In the genomic region with DNA sequence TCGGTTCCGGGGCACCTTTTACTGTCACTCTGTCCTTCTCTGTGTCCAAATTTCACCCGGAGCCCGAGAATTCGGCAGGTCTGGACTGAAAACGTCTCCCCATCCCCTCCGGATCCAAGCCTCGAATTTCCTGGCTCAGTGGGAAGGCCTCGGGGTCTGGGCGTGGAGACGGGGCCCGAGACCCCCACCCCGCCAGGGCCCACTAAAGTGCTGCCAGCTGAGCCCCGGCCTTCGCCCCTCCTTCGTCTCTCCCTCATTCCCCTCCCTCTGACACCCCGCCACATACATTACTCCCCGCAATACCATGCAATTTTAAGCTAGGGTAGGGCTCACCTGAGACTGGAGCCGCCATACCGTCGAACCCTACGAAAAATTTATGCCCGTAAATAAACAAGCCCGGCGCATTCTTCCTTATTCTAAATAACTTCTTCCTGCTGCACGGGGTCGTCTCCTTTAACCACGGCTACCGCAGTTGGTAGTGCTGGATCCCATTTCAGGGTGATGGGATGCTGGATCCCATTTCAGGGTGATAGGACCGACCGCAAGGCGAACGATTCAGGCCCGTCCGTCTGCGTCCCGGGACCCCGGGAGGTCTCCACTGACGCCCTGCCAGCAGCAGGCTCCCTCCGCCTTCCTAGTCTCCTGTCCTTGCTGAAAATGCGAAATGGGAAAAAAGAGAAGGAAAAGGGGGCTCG, we compare ENCODE assay signal across 8 cellular contexts. TPM values are rescaled to one million over a fixed set of nuclear protein-coding genes. Genes with fewer than 3 reads are reported as not detected.
DNase-seq lines count a peak whose midpoint lies in the region; ATAC-seq and TF ChIP-seq lines count a peak whose summit lies in the region.

No MANE protein-coding gene starts in this region.

- POLR2A ChIA-PET in SK-N-SH (lab: Yijun Ruan, JAX), result interaction anchor here (0.6 to 0.7 kb wide), 2 partner anchors 25 to 35 kb away, joined by 3 read pairs; no protein-coding TSS in a partner anchor

- H3K4me3 ChIP-seq in GM12865 (ENCODE audit: low read depth, low read length) (peak overlapping the region; percentile 59), SK-N-SH (ENCODE audit: low read depth in 2 of 2, low read length in 1 of 2) (peak overlapping the region; percentile 52 to 66), epithelial cell of proximal tubule (ENCODE audit: low read depth, low read length) (peak overlapping the region; percentile 66)

- peak overlapping the region; percentile 69 for H3K27ac Mint-ChIP-seq in progenitor cell of endocrine pancreas

- no peaks in the 10 kb centered on the region for H3K9me3 ChIP-seq in SK-N-SH

- H3K27ac ChIP-seq in SK-N-SH (ENCODE audit: low read depth in 2 of 2, low read length in 1 of 2), result no peak overlapping the region

- no peak for TF ChIP-seq CTCF in GM12865 (IDR thresholded peaks at IDR 0.05; ENCODE audit: insufficient read depth, low read depth, low read length, missing control alignments)
- no peak for TF ChIP-seq CTCF in SK-N-SH (IDR thresholded peaks at IDR 0.05)
- no peak for TF ChIP-seq CTCF in epithelial cell of proximal tubule (conservative IDR thresholded peaks at IDR 0.05; ENCODE audit: low read depth, low read length)
- TF ChIP-seq CTCF in progenitor cell of endocrine pancreas (IDR thresholded peaks at IDR 0.05; ENCODE audit: unreplicated experiment), result no peak

- whole genome bisulfite sequencing in SK-N-SH (ENCODE audit: low lambda C conversion rate), result 2% methylated on average over 30 of the region's 42 CpGs

- peaks cover 0 to 12% of the 10 kb centered on the region in 2 experiments; a peak in 2 of 4 replicates for H3K4me1 ChIP-seq in SK-N-SH (ENCODE audit: control insufficient read depth in 1 of 2, insufficient read depth in 2 of 2, low read depth in 1 of 2, low read length in 1 of 2)

- H3K4me2 ChIP-seq in SK-N-SH, result peak overlapping the region; percentile 93

- peak overlapping the region; percentile 74; the same call in 1 of the 2 replicates for H2AFZ ChIP-seq in SK-N-SH (ENCODE audit: low read depth)

- H3K4me3 Mint-ChIP-seq in progenitor cell of endocrine pancreas (ENCODE audit: low read depth), result peak overlapping the region; percentile 71

- no peak for DNase-seq in GM12865 (ENCODE audit: low read depth)
- no peak for DNase-seq in SK-N-SH
- DNase-seq in epithelial cell of proximal tubule (ENCODE audit: low read depth), result no peak
- DNase-seq in progenitor cell of endocrine pancreas (ENCODE audit: low spot score, unreplicated experiment), result no peak
- DNase-seq in NCI-H2081 treated with DMSO at 0.1 percent for 48 hours (lab: John Stamatoyannopoulos, UW), result no peak
- DNase-seq in DMS153 treated with DMSO at 0.1 percent for 48 hours (lab: John Stamatoyannopoulos, UW; ENCODE audit: unreplicated experiment), result no peak

- H3K36me3 Mint-ChIP-seq in progenitor cell of endocrine pancreas (ENCODE audit: insufficient read depth), result no peaks in the 10 kb centered on the region

- no peaks in the 10 kb centered on the region for H3K79me2 ChIP-seq in SK-N-SH (ENCODE audit: insufficient read depth)

- H3K9me2 ChIP-seq in SK-N-SH, result no peaks in the 10 kb centered on the region

- CTCF ChIA-PET in SK-N-SH (lab: Yijun Ruan, JAX), result interaction anchor here (0.5 to 2.9 kb wide), 13 partner anchors 10 to 316 kb away, joined by 3 to 12 read pairs (median 4); no protein-coding TSS in a partner anchor

- no peaks in the 10 kb centered on the region for H3K36me3 ChIP-seq in SK-N-SH (replicated peaks in 1 of 2; ENCODE audit: control insufficient read depth in 1 of 2, insufficient read depth in 2 of 2, low read length in 1 of 2)

- peaks cover 23% of the 10 kb centered on the region for H3F3A ChIP-seq in SK-N-SH (replicated peaks; ENCODE audit: insufficient read depth)

- no peak for TF ChIP-seq RAD21 in SK-N-SH (IDR thresholded peaks at IDR 0.05; ENCODE audit: low read length)

- no peaks in the 10 kb centered on the region for H4K20me1 ChIP-seq in SK-N-SH (ENCODE audit: insufficient read depth)

- no peak for TF ChIP-seq EP300 in SK-N-SH (IDR thresholded peaks at IDR 0.05; ENCODE audit: borderline replicate concordance in 1 of 2, low read depth in 1 of 2, low read length in 1 of 2)

- ATAC-seq in GM21723 (IDR thresholded peaks at IDR 0.05; ENCODE audit: unreplicated experiment) (no peak), HG03175 (IDR thresholded peaks at IDR 0.05; ENCODE audit: unreplicated experiment) (no peak)

- H3K27me3 ChIP-seq in SK-N-SH (ENCODE audit: insufficient read depth), result peaks cover 50% of the 10 kb centered on the region

- H3K9me3 Mint-ChIP-seq in progenitor cell of endocrine pancreas (ENCODE audit: low read depth), result no peaks in the 10 kb centered on the region

- no peak overlapping the region; the same call in 1 of the 2 replicates for H3K9ac ChIP-seq in SK-N-SH

- H3K4me1 Mint-ChIP-seq in progenitor cell of endocrine pancreas (ENCODE audit: low read depth), result peaks cover 6% of the 10 kb centered on the region

- H3K27me3 Mint-ChIP-seq in progenitor cell of endocrine pancreas, result peaks cover 91% of the 10 kb centered on the region

TF ChIP-seq in SK-N-SH, 30 proteins besides CTCF, POLR2A, EP300 and RAD21:
- TF ChIP-seq MXI1 (IDR thresholded peaks at IDR 0.05; ENCODE audit: low read depth, low read length) (no peak), EZH2phosphoT487 (IDR thresholded peaks at IDR 0.05; ENCODE audit: borderline replicate concordance, low read depth) (no peak), RCOR1 (IDR thresholded peaks at IDR 0.05; ENCODE audit: low read length) (no peak), RFX5 (IDR thresholded peaks at IDR 0.05; ENCODE audit: low read length) (no peak), NRF1 (IDR thresholded peaks at IDR 0.05; ENCODE audit: low read depth, low read length) (no peak), GABPA (IDR thresholded peaks at IDR 0.05; ENCODE audit: low read depth) (no peak), MEF2A (IDR thresholded peaks at IDR 0.05; ENCODE audit: borderline replicate concordance, low read depth) (no peak)
- TF ChIP-seq, protein P1, sequence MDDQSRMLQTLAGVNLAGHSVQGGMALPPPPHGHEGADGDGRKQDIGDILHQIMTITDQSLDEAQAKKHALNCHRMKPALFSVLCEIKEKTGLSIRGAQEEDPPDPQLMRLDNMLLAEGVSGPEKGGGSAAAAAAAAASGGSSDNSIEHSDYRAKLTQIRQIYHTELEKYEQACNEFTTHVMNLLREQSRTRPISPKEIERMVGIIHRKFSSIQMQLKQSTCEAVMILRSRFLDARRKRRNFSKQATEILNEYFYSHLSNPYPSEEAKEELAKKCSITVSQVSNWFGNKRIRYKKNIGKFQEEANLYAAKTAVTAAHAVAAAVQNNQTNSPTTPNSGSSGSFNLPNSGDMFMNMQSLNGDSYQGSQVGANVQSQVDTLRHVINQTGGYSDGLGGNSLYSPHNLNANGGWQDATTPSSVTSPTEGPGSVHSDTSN (IDR thresholded peaks at IDR 0.05), result no peak

RNA-seq across cellular contexts. Expression of a gene that starts 4.4 kb away (rescaled TPM):
- polyA plus RNA-seq in SK-N-SH (2012; rRNA removed), result 0.54 and 0.71 TPM in 2 replicates
- polyA plus RNA-seq in SK-N-SH (2012; cell fraction: cytosol; rRNA removed), result 0.21 and 0.23 TPM in 2 replicates
- 0.67 and 1.3 TPM in 2 replicates for polyA plus RNA-seq in SK-N-SH (2012; cell fraction: nucleus; rRNA removed)
- 0.52 TPM in 1 of 2 replicates, not detected in the other for total RNA-seq in epithelial cell of proximal tubule
- total RNA-seq in progenitor cell of endocrine pancreas, result not detected in 2 replicates

RNA-seq across cellular contexts. Expression of a gene that starts 48.8 kb away (rescaled TPM):
- 0.83 and 1.1 TPM in 2 replicates for polyA plus RNA-seq in SK-N-SH (2012; rRNA removed)
- polyA plus RNA-seq in SK-N-SH (2012; cell fraction: cytosol; rRNA removed), result 0.55 and 0.92 TPM in 2 replicates
- 1.4 and 2.5 TPM in 2 replicates for polyA plus RNA-seq in SK-N-SH (2012; cell fraction: nucleus; rRNA removed)
- total RNA-seq in epithelial cell of proximal tubule (2.4 and 7.7 TPM in 2 replicates), progenitor cell of endocrine pancreas (13.1 and 13.4 TPM in 2 replicates)

RNA-seq across cellular contexts. Expression of a gene that starts 51.4 kb away (rescaled TPM):
- 2.8 and 3.5 TPM in 2 replicates for polyA plus RNA-seq in SK-N-SH (2012; rRNA removed)
- 3.0 and 3.3 TPM in 2 replicates for polyA plus RNA-seq in SK-N-SH (2012; cell fraction: cytosol; rRNA removed)
- 6.8 and 7.9 TPM in 2 replicates for polyA plus RNA-seq in SK-N-SH (2012; cell fraction: nucleus; rRNA removed)
- total RNA-seq in epithelial cell of proximal tubule, result 6.1 and 6.3 TPM in 2 replicates
- 11.2 and 11.9 TPM in 2 replicates for total RNA-seq in progenitor cell of endocrine pancreas
